Comparison of ENCODE assay signal across 10 cellular contexts in genomic region chr2:215657844-215658243, GRCh38.
DNase-seq lines count a peak whose midpoint lies in the region; ATAC-seq, FAIRE-seq and TF ChIP-seq lines count a peak whose summit lies in the region.
"Had no signal": no experiment of that assay in that cellular context is flagged by ENCODE, and none has a peak within 500 bp of the region (broad histone marks: within the 10 kb centered on the region; RNA-seq: fewer than 3 reads in every experiment).

No MANE protein-coding gene starts in this region.

- no peaks in the 10 kb centered on the region for H3K9me3 Mint-ChIP-seq in nephron progenitor cell
- H3K9me3 Mint-ChIP-seq: activated naive CD8-positive, alpha-beta T cell treated with anti-CD3 and anti-CD28 coated beads, Interleukin-2, amount 10 ng/mL, durations not matched to agents 7 days and 5 days; neural crest cell had no signal

- H3K4me3 Mint-ChIP-seq in nephron progenitor cell: no peak overlapping the region
- H3K4me3 Mint-ChIP-seq: activated naive CD8-positive, alpha-beta T cell treated with anti-CD3 and anti-CD28 coated beads, Interleukin-2, amount 10 ng/mL, durations not matched to agents 7 days and 5 days; neural crest cell had no signal

- H3K27ac Mint-ChIP-seq in nephron progenitor cell: no peak overlapping the region
- H3K27ac Mint-ChIP-seq: activated naive CD8-positive, alpha-beta T cell treated with anti-CD3 and anti-CD28 coated beads, Interleukin-2, amount 10 ng/mL, durations not matched to agents 7 days and 5 days had no signal

- H3K9me3 ChIP-seq in HUES48 (ENCODE audit: control insufficient read depth, insufficient read depth, low read length) (no peaks in the 10 kb centered on the region), left lung (no peaks in the 10 kb centered on the region)

- no peaks in the 10 kb centered on the region for H3K36me3 Mint-ChIP-seq in nephron progenitor cell (ENCODE audit: low read depth)
- H3K36me3 Mint-ChIP-seq: activated naive CD8-positive, alpha-beta T cell treated with anti-CD3 and anti-CD28 coated beads, Interleukin-2, amount 10 ng/mL, durations not matched to agents 7 days and 5 days had no signal

- H3K27me3 ChIP-seq in HUES48 (ENCODE audit: control insufficient read depth, insufficient read depth, low read length) (no peaks in the 10 kb centered on the region), bronchial epithelial cell (ENCODE audit: control insufficient read depth, insufficient read depth, low read length) (no peaks in the 10 kb centered on the region), left lung (no peaks in the 10 kb centered on the region)

- H3K4me3 ChIP-seq in HUES48 (ENCODE audit: low read depth, low read length): no peak overlapping the region
- H3K4me3 ChIP-seq in bronchial epithelial cell (ENCODE audit: low read depth, low read length): no peak overlapping the region
- H3K4me3 ChIP-seq in left lung: no peak overlapping the region

- H3K4me1 ChIP-seq in HUES48 (ENCODE audit: control insufficient read depth, insufficient read depth, low read length): peaks cover 16% of the 10 kb centered on the region; the same call in 1 of the 2 replicates
- peaks cover 0 to 8% of the 10 kb centered on the region in 2 donors for H3K4me1 ChIP-seq in left lung

- FAIRE-seq in bronchial epithelial cell (lab: Jason Lieb, UNC): no peak
- no peak for FAIRE-seq in urothelium cell line (lab: Jason Lieb, UNC)

- peaks cover 2% of the 10 kb centered on the region for H3K27me3 Mint-ChIP-seq in nephron progenitor cell (ENCODE audit: low read depth, poor library complexity)
- H3K27me3 Mint-ChIP-seq: activated naive CD8-positive, alpha-beta T cell treated with anti-CD3 and anti-CD28 coated beads, Interleukin-2, amount 10 ng/mL, durations not matched to agents 7 days and 5 days had no signal

- DNase-seq in bronchial epithelial cell (ENCODE audit: low read depth): peak; percentile 94
- DNase-seq in left lung: no peak
- peak; percentile 33 for DNase-seq in urothelium cell line (ENCODE audit: low spot score)
- no peak for DNase-seq in RPMI8226
- no peak for DNase-seq in DMS114 treated with DMSO at 0.1 percent for 48 hours (lab: John Stamatoyannopoulos, UW; ENCODE audit: unreplicated experiment)
- DNase-seq in nephron progenitor cell: no peak
- DNase-seq: activated naive CD8-positive, alpha-beta T cell treated with anti-CD3 and anti-CD28 coated beads, Interleukin-2, amount 10 ng/mL, durations not matched to agents 7 days and 5 days; MV-4-11 had no signal

- peaks cover 42% of the 10 kb centered on the region for H3K4me1 Mint-ChIP-seq in nephron progenitor cell
- H3K4me1 Mint-ChIP-seq: activated naive CD8-positive, alpha-beta T cell treated with anti-CD3 and anti-CD28 coated beads, Interleukin-2, amount 10 ng/mL, durations not matched to agents 7 days and 5 days; neural crest cell had no signal

- H3K9ac ChIP-seq in HUES48 (ENCODE audit: low read depth, low read length): no peak overlapping the region

- ATAC-seq in left lung: peak; percentile 34

- intact Hi-C loops in left lung (cut with DNase I): no loop called here

- peak overlapping the region; percentile 73 for H3K27ac ChIP-seq in HUES48 (ENCODE audit: low read depth, low read length)
- H3K27ac ChIP-seq in left lung: peak overlapping the region in 1 of 2 donors; percentile 20

- TF ChIP-seq CTCF in bronchial epithelial cell (IDR thresholded peaks at IDR 0.05; ENCODE audit: insufficient read depth, low read length, severe bottlenecking): no peak
- TF ChIP-seq CTCF in left lung (IDR thresholded peaks at IDR 0.05): no peak
- TF ChIP-seq CTCF in nephron progenitor cell (IDR thresholded peaks at IDR 0.05): no peak

- H3K36me3 ChIP-seq in HUES48 (ENCODE audit: control insufficient read depth, insufficient read depth, low read length) (no peaks in the 10 kb centered on the region), bronchial epithelial cell (ENCODE audit: control insufficient read depth, insufficient read depth, low read length) (no peaks in the 10 kb centered on the region), left lung (no peaks in the 10 kb centered on the region)

Comparison
In these comparisons a context has a peak if more than half of its experiments do, and no peak if none do; other contexts are left out.
1. DNase-seq: peak in bronchial epithelial cell (single experiment) and urothelium cell line (single experiment); none in left lung (0 of 2), RPMI8226 (single experiment), DMS114 treated with DMSO at 0.1 percent for 48 hours (single experiment) and nephron progenitor cell (single experiment).